Comparison of ENCODE assay signal across 1 cellular context in genomic region chr19:1170938-1171754, GRCh38.
TF ChIP-seq lines count a peak whose summit lies in the region.

No MANE protein-coding gene starts in this region.

TF ChIP-seq in K562, 482 proteins besides CTCF, POLR2A, EP300 and RAD21 (continues in another document):
- TF ChIP-seq TAF15 (IDR thresholded peaks at IDR 0.05; ENCODE audit: low read depth, low read length) (no peak), SAFB (IDR thresholded peaks at IDR 0.05; ENCODE audit: borderline replicate concordance, low read depth, low read length) (no peak), ZBTB8A (IDR thresholded peaks at IDR 0.05; ENCODE audit: partially characterized antibody) (no peak), PHF8 (IDR thresholded peaks at IDR 0.05; ENCODE audit: borderline replicate concordance, low read length) (no peak), TAF7 (tag; IDR thresholded peaks at IDR 0.05) (0 out of 2 replicates have a peak, but pooled peaks have one; percentile 31), ZNF263 (CRISPR knock-in tag; IDR thresholded peaks at IDR 0.05; ENCODE audit: borderline replicate concordance) (0 out of 2 replicates have a peak, but pooled peaks have one; percentile 5), HMG20A (CRISPR knock-in tag; conservative IDR thresholded peaks at IDR 0.05) (no peak), ATF7 (IDR thresholded peaks at IDR 0.05) (no peak), OTX1 (CRISPR knock-in tag; IDR thresholded peaks at IDR 0.05) (0 out of 2 replicates have a peak, but pooled peaks have one; percentile 6), ZNF354B (CRISPR knock-in tag; IDR thresholded peaks at IDR 0.05) (no peak), ILK (tag; IDR thresholded peaks at IDR 0.05; ENCODE audit: borderline replicate concordance, low read depth) (no peak), MCM7 (IDR thresholded peaks at IDR 0.05) (no peak), CLOCK (CRISPR knock-in tag; IDR thresholded peaks at IDR 0.05; ENCODE audit: borderline replicate concordance) (no peak), ZNF398 (CRISPR knock-in tag; IDR thresholded peaks at IDR 0.05) (no peak), VEZF1 (CRISPR knock-in tag; IDR thresholded peaks at IDR 0.05) (no peak), SMAD3 (CRISPR knock-in tag; conservative IDR thresholded peaks at IDR 0.05) (no peak), KDM1A (IDR thresholded peaks at IDR 0.05) (peak in 1 of 2 experiments; percentile 81; a peak in 2 of 4 replicates), ZNF311 (CRISPR knock-in tag; IDR thresholded peaks at IDR 0.05) (no peak), ETS2 (tag; IDR thresholded peaks at IDR 0.05; ENCODE audit: borderline replicate concordance, poor library complexity, severe bottlenecking) (no peak), NFE2L1 (tag; IDR thresholded peaks at IDR 0.05; ENCODE audit: borderline replicate concordance, low read depth) (no peak), ZNF197 (CRISPR knock-in tag; IDR thresholded peaks at IDR 0.05; ENCODE audit: low read depth) (no peak), SRSF1 (IDR thresholded peaks at IDR 0.05; ENCODE audit: low read depth, low read length) (no peak), RBM39 (optimal IDR thresholded peaks at IDR 0.05; ENCODE audit: low read depth, low read length) (no peak), CREB5 (CRISPR knock-in tag; IDR thresholded peaks at IDR 0.05) (no peak), RREB1 (CRISPR knock-in tag; IDR thresholded peaks at IDR 0.05) (no peak), ZNF644 (tag; IDR thresholded peaks at IDR 0.05; ENCODE audit: low read depth) (no peak), AFF4 (CRISPR knock-in tag; IDR thresholded peaks at IDR 0.05) (no peak), ZNF239 (CRISPR knock-in tag; IDR thresholded peaks at IDR 0.05) (no peak), PHF20 (IDR thresholded peaks at IDR 0.05; ENCODE audit: partially characterized antibody) (peak; percentile 32), RUNX1 (IDR thresholded peaks at IDR 0.05; ENCODE audit: low read depth) (no peak), HMG20B (CRISPR knock-in tag; IDR thresholded peaks at IDR 0.05) (no peak), U2AF2 (optimal IDR thresholded peaks at IDR 0.05; ENCODE audit: low read depth, low read length) (no peak), ZKSCAN1 (IDR thresholded peaks at IDR 0.05; ENCODE audit: low read depth, low read length) (no peak), ETS1 (conservative IDR thresholded peaks at IDR 0.05; ENCODE audit: control insufficient read depth, low read depth, low read length) (no peak), ZBTB2 (IDR thresholded peaks at IDR 0.05) (no peak), USF2 (CRISPR knock-in tag; IDR thresholded peaks at IDR 0.05) (no peak), ZNF431 (CRISPR knock-in tag; IDR thresholded peaks at IDR 0.05) (no peak), RFX7 (CRISPR knock-in tag; IDR thresholded peaks at IDR 0.05) (no peak)
